ENCODE assay signal across 19 cellular contexts in genomic region chr6:166809721-166810120, GRCh38.
DNase-seq lines count a peak whose midpoint lies in the region; ATAC-seq, FAIRE-seq and TF ChIP-seq lines count a peak whose summit lies in the region.
"Had no signal": no experiment of that assay in that cellular context is flagged by ENCODE, and none has a peak within 500 bp of the region (broad histone marks: within the 10 kb centered on the region; RNA-seq: fewer than 3 reads in every experiment).

No MANE protein-coding gene starts in this region.

- H3K4me3 ChIP-seq in bronchial epithelial cell (ENCODE audit: low read depth, low read length) (no peak overlapping the region), esophagus muscularis mucosa (no peak overlapping the region), trophoblast cell (ENCODE audit: low read depth, low read length) (no peak overlapping the region), A673 (ENCODE audit: low read depth, low read length, poor library complexity, severe bottlenecking) (no peak overlapping the region)
- H3K4me3 ChIP-seq: A549, BLaER1, GM23248 had no signal

- no peak overlapping the region for H3K9ac ChIP-seq in trophoblast cell (ENCODE audit: low read length)
- H3K9ac ChIP-seq: BLaER1, GM23248 had no signal

- H3K36me3 Mint-ChIP-seq in activated CD4-positive, alpha-beta T cell treated with anti-CD3 and anti-CD28 coated beads, Interleukin-2, amount 10 ng/mL, durations not matched to agents 24 days and 14 days (ENCODE audit: low read depth): peaks cover 3% of the 10 kb centered on the region

- no peak overlapping the region for H3K4ac ChIP-seq in trophoblast cell (ENCODE audit: low read depth, low read length)

- no peak overlapping the region for H3K14ac ChIP-seq in trophoblast cell (ENCODE audit: low read length)

- no peak overlapping the region for H2BK12ac ChIP-seq in trophoblast cell (ENCODE audit: low read length)

- H3K4me1 ChIP-seq in esophagus muscularis mucosa (no peaks in the 10 kb centered on the region), trophoblast cell (ENCODE audit: control insufficient read depth in 1 of 2, insufficient read depth in 2 of 2, low read length in 2 of 2) (no peaks in the 10 kb centered on the region), A673 (ENCODE audit: insufficient read depth, low read length, poor library complexity, severe bottlenecking) (no peaks in the 10 kb centered on the region)
- H3K4me1 ChIP-seq: A549, BLaER1 had no signal

- 89% methylated on average over 8 of the region's 8 CpGs for WGBS in esophagus muscularis mucosa
- WGBS in trophoblast cell (ENCODE audit: extremely low coverage, insufficient coverage, insufficient read length): no CpG with 5 or more reads among the region's 8 CpGs

- no peak overlapping the region for H2BK120ac ChIP-seq in trophoblast cell (ENCODE audit: insufficient read depth, low read length, poor library complexity)

- no peak overlapping the region for H2BK5ac ChIP-seq in trophoblast cell (ENCODE audit: low read depth, low read length, poor library complexity)

- no peaks in the 10 kb centered on the region for H3K27me3 ChIP-seq in bronchial epithelial cell (ENCODE audit: control insufficient read depth, insufficient read depth, low read length)
- no peaks in the 10 kb centered on the region for H3K27me3 ChIP-seq in esophagus muscularis mucosa
- H3K27me3 ChIP-seq in trophoblast cell (ENCODE audit: insufficient read depth, low read length): no peaks in the 10 kb centered on the region
- H3K27me3 ChIP-seq in A673 (replicated peaks; ENCODE audit: insufficient read depth, low read depth, low read length, poor library complexity): no peaks in the 10 kb centered on the region
- H3K27me3 ChIP-seq: BLaER1 had no signal

- TF ChIP-seq POLR2A in esophagus muscularis mucosa (IDR thresholded peaks at IDR 0.05; ENCODE audit: low read depth): no peak

- FAIRE-seq in bronchial epithelial cell (lab: Jason Lieb, UNC) (no peak), D721Med (lab: Jason Lieb, UNC) (no peak)
- FAIRE-seq: A549, HepG2 had no signal

- no peak overlapping the region for H4K91ac ChIP-seq in trophoblast cell (ENCODE audit: low read depth, low read length)

- TF ChIP-seq CTCF in bronchial epithelial cell (IDR thresholded peaks at IDR 0.05; ENCODE audit: insufficient read depth, low read length, severe bottlenecking): no peak
- no peak for TF ChIP-seq CTCF in esophagus muscularis mucosa (IDR thresholded peaks at IDR 0.05)
- TF ChIP-seq CTCF in A673 (conservative IDR thresholded peaks at IDR 0.05; ENCODE audit: low read depth, low read length): no peak
- TF ChIP-seq CTCF in D721Med (IDR thresholded peaks at IDR 0.05; ENCODE audit: insufficient read depth, missing control alignments): no peak

- H3K27ac ChIP-seq in esophagus muscularis mucosa (replicated peaks in 1 of 4) (no peak overlapping the region), trophoblast cell (ENCODE audit: low read depth, low read length) (no peak overlapping the region), A673 (ENCODE audit: low read depth, low read length, poor library complexity, severe bottlenecking) (no peak overlapping the region)
- H3K27ac ChIP-seq: 22Rv1, A549, BLaER1, GM23248 had no signal

- intact Hi-C loops in activated CD4-positive, alpha-beta T cell treated with anti-CD3 and anti-CD28 coated beads, Interleukin-2, amount 10 ng/mL, durations not matched to agents 24 days and 14 days (cut with micrococcal nuclease): no loop called here
- intact Hi-C loops in esophagus muscularis mucosa (cut with DNase I) (no loop called here), A673 (cut with micrococcal nuclease; ENCODE audit: unreplicated experiment) (no loop called here)

- CTCF ChIA-PET in A673 (lab: Charles Lee): interaction anchor here (0.7 kb wide), 1 partner anchor 484 kb away, joined by 3 read pairs; no protein-coding TSS in a partner anchor

- POLR2A ChIA-PET in A673 (lab: Charles Lee; ENCODE audit: low non-redundant PET): no interaction called here

- no peaks in the 10 kb centered on the region for H3K79me1 ChIP-seq in trophoblast cell (ENCODE audit: low read length)

- no peak overlapping the region for H2AK5ac ChIP-seq in trophoblast cell (ENCODE audit: low read length)

- no peak overlapping the region for H3K4me3 Mint-ChIP-seq in activated CD4-positive, alpha-beta T cell treated with anti-CD3 and anti-CD28 coated beads, Interleukin-2, amount 10 ng/mL, durations not matched to agents 24 days and 14 days
- H3K4me3 Mint-ChIP-seq: CD14-positive monocyte; CD4-positive, alpha-beta memory T cell; IgD-negative memory B cell had no signal

- peaks cover 4% of the 10 kb centered on the region for H3K27me3 Mint-ChIP-seq in activated CD4-positive, alpha-beta T cell treated with anti-CD3 and anti-CD28 coated beads, Interleukin-2, amount 10 ng/mL, durations not matched to agents 24 days and 14 days
- H3K27me3 Mint-ChIP-seq: CD4-positive, alpha-beta memory T cell; IgD-negative memory B cell had no signal

- no peak overlapping the region for H2AFZ ChIP-seq in trophoblast cell (ENCODE audit: insufficient read depth, low read length, poor library complexity)
- H2AFZ ChIP-seq: GM23248 had no signal

- no peaks in the 10 kb centered on the region for H3K4me1 Mint-ChIP-seq in activated CD4-positive, alpha-beta T cell treated with anti-CD3 and anti-CD28 coated beads, Interleukin-2, amount 10 ng/mL, durations not matched to agents 24 days and 14 days
- H3K4me1 Mint-ChIP-seq: CD14-positive monocyte, IgD-negative memory B cell had no signal

- no peak overlapping the region for H4K12ac ChIP-seq in trophoblast cell (ENCODE audit: low read depth, low read length)

- DNase-seq in activated CD4-positive, alpha-beta T cell treated with anti-CD3 and anti-CD28 coated beads, Interleukin-2, amount 10 ng/mL, durations not matched to agents 24 days and 14 days: peak; percentile 25
- no peak for DNase-seq in activated CD4-positive, alpha-beta T cell treated with anti-CD3 and anti-CD28 coated beads for 4 hours
- DNase-seq in bronchial epithelial cell (ENCODE audit: low read depth) (peak; percentile 52), esophagus muscularis mucosa (ENCODE audit: extremely low spot score) (peak; percentile 45), trophoblast cell (peak; percentile 14 to 30), A673 (ENCODE audit: low spot score) (no peak), D721Med (ENCODE audit: insufficient read length, low spot score) (no peak)
- DNase-seq: CD4-positive, alpha-beta memory T cell; DMS79 treated with DMSO at 0.1 percent for 48 hours; GF-D8; GM23248; HCEC 1CT had no signal

- no peak overlapping the region for H3K23ac ChIP-seq in trophoblast cell (ENCODE audit: low read length)

- no peak for TF ChIP-seq EP300 in esophagus muscularis mucosa (IDR thresholded peaks at IDR 0.05)

- peaks cover 27% of the 10 kb centered on the region for H3K9me3 Mint-ChIP-seq in activated CD4-positive, alpha-beta T cell treated with anti-CD3 and anti-CD28 coated beads, Interleukin-2, amount 10 ng/mL, durations not matched to agents 24 days and 14 days

- H3K79me2 ChIP-seq in trophoblast cell (ENCODE audit: control insufficient read depth, insufficient read depth, low read length, poor library complexity): no peaks in the 10 kb centered on the region

- peaks cover 6 to 27% (median 26%) of the 10 kb centered on the region in 4 donors for H3K9me3 ChIP-seq in esophagus muscularis mucosa
- peaks cover 12% of the 10 kb centered on the region for H3K9me3 ChIP-seq in trophoblast cell (ENCODE audit: insufficient read depth, low read depth, low read length)
- peaks cover 10% of the 10 kb centered on the region for H3K9me3 ChIP-seq in A673 (ENCODE audit: low read depth, low read length, poor library complexity, severe bottlenecking)

- no peak overlapping the region for H3K27ac Mint-ChIP-seq in activated CD4-positive, alpha-beta T cell treated with anti-CD3 and anti-CD28 coated beads, Interleukin-2, amount 10 ng/mL, durations not matched to agents 24 days and 14 days
- H3K27ac Mint-ChIP-seq: CD4-positive, alpha-beta memory T cell; IgD-negative memory B cell had no signal

- no peak for ATAC-seq in GM21619 (IDR thresholded peaks at IDR 0.05; ENCODE audit: unreplicated experiment)
- ATAC-seq: A549, HepG2 had no signal

- H3K18ac ChIP-seq in trophoblast cell (ENCODE audit: low read length): no peak overlapping the region

- H3K4me2 ChIP-seq in trophoblast cell (ENCODE audit: low read length): no peak overlapping the region
- H3K4me2 ChIP-seq: A549, BLaER1 had no signal

- H4K8ac ChIP-seq in trophoblast cell (ENCODE audit: low read depth, low read length): no peak overlapping the region

- H3K36me3 ChIP-seq in bronchial epithelial cell (ENCODE audit: control insufficient read depth, insufficient read depth, low read length) (no peaks in the 10 kb centered on the region), esophagus muscularis mucosa (no peaks in the 10 kb centered on the region), trophoblast cell (ENCODE audit: control insufficient read depth in 1 of 2, insufficient read depth in 2 of 2, low read length in 2 of 2) (no peaks in the 10 kb centered on the region), A673 (ENCODE audit: insufficient read depth, low read length, poor library complexity, severe bottlenecking) (no peaks in the 10 kb centered on the region)
- H3K36me3 ChIP-seq: BLaER1 had no signal

- BruUV-seq in A673 (replicated peaks; lab: Mats Ljungman, UMichigan): no TSS peak

Comparison
In these comparisons a context has a peak if more than half of its experiments do, and no peak if none do; other contexts are left out.
1. DNase-seq: peak in activated CD4-positive, alpha-beta T cell treated with anti-CD3 and anti-CD28 coated beads, Interleukin-2, amount 10 ng/mL, durations not matched to agents 24 days and 14 days (single experiment), bronchial epithelial cell (single experiment), esophagus muscularis mucosa (single experiment) and trophoblast cell (2 of 2); none in activated CD4-positive, alpha-beta T cell treated with anti-CD3 and anti-CD28 coated beads for 4 hours (0 of 2), A673 (single experiment) and D721Med (single experiment).